ENCODE assay signal across 8 cellular contexts in the genomic region with DNA sequence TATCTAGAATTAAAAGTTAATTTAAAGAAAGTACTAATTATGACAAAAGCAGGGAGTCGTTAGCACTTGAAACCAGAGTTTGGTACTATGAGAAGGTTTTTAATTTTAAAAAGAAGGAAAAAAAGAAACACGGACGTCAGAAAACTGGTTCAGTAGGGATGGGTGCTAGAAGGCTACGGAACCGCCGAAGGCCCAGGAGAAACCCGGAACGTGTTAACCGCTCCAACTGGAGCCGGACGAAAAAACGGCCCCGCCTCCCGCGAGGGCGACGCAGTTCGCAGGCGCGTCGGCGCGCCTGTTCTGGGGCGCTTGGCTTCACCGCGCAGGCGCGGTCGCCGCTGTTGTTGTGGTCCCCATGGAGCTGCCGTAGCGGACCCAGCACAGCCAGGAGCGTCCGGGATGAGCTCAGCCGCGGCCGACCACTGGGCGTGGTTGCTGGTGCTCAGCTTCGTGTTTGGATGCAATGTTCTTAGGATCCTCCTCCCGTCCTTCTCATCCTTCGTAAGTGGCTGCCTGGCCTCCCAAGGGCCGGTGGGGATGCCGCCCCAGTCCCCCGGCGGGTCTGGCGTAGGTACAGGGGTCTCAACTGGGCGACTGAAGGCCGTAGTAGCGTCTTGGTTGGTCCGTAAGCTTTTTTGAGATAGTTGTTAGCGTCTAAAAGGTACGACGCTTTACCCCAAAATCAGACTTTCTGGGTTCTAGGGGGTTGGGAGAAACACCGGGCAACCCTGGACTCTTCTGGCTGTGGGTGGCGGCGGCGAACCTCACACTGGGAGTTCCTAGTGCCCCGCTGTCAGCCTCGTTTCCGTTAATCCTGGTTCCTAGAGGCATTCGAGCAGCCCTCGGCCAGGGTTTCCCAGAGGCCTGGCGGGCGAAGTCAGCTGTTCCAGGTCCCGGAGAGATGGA. TPM values are rescaled to one million over a fixed set of nuclear protein-coding genes. Genes with fewer than 3 reads are reported as not detected.
DNase-seq lines count a peak whose midpoint lies in the region; ATAC-seq, FAIRE-seq and TF ChIP-seq lines count a peak whose summit lies in the region.

No MANE protein-coding gene starts in this region.

- POLR2A ChIA-PET in naive thymus-derived CD4-positive, alpha-beta T cell (lab: Charles Lee) = interaction anchor here (0.6 to 1.6 kb wide), 4 partner anchors 10 to 67 kb away, joined by 3 to 19 read pairs (median 10); a partner anchor contains a TSS

- H3K4me3 ChIP-seq in DND-41 (ENCODE audit: low read depth in 1 of 2, low read length in 2 of 2) (peak overlapping the region; percentile 100), GM23248 (peak overlapping the region; percentile 98), Karpas-422 (ENCODE audit: low read length) (peak overlapping the region; percentile 83), fibroblast of lung (replicated peaks in 1 of 4; ENCODE audit: control extremely low read depth in 1 of 4, insufficient read depth in 1 of 4, low read depth in 3 of 4, low read length in 4 of 4) (peak overlapping the region; percentile 73 to 97 (median 86))
- peak overlapping the region; percentile 95 for H3K4me3 ChIP-seq in naive thymus-derived CD4-positive, alpha-beta T cell (ENCODE audit: low read length)

- DNase-seq in DND-41 (peak; percentile 93), GM23248 (peak; percentile 99), Karpas-422 (peak; percentile 96), RCC 7860 (ENCODE audit: low spot score) (peak; percentile 95), fibroblast of lung (ENCODE audit: low read depth in 2 of 2) (peak; percentile 95 to 96)
- DNase-seq in activated T-helper 1 cell treated with anti-CD3 and anti-CD28 coated beads, Interleukin-2, amount 50 U/mL, for 16 hours (ENCODE audit: low read depth in 1 of 2, low spot score in 1 of 2) = peak; percentile 79 to 81
- peak; percentile 76 to 91 (median 83) for DNase-seq in naive thymus-derived CD4-positive, alpha-beta T cell

- H3K4me2 ChIP-seq in DND-41 (ENCODE audit: insufficient read depth, low read length) (peak overlapping the region; percentile 87), GM23248 (ENCODE audit: unreplicated experiment) (peak overlapping the region; percentile 96), Karpas-422 (ENCODE audit: low read depth, low read length, poor library complexity, severe bottlenecking) (peak overlapping the region; percentile 78), fibroblast of lung (ENCODE audit: extremely low read depth, insufficient read depth, low read length) (peak overlapping the region; percentile 70)

- peak overlapping the region; percentile 33 to 95 (median 93) for H3K27ac Mint-ChIP-seq in naive thymus-derived CD4-positive, alpha-beta T cell
- H3K27ac Mint-ChIP-seq in stimulated activated memory B cell treated with anti-CD40 and anti-IgM and Interleukin-4, amounts not matched to agents 10 μg/mL and 1 μg/mL and 100 μg/mL, for 72 hours = peak overlapping the region; percentile 87

- intact Hi-C loops in naive thymus-derived CD4-positive, alpha-beta T cell (cut with micrococcal nuclease) = loop anchor here (1.0 to 10.0 kb wide), 8 partner anchors 8 to 615 kb away; a partner anchor contains a TSS

- H3F3A ChIP-seq in GM23248 (ENCODE audit: insufficient read depth) = peaks cover 9% of the 10 kb centered on the region; the same call in 1 of the 2 replicates

- peaks cover 9% of the 10 kb centered on the region; the same call in 1 of the 2 replicates for H3K36me3 ChIP-seq in DND-41 (ENCODE audit: insufficient read depth, low read length)
- H3K36me3 ChIP-seq in GM23248 (ENCODE audit: low read depth) = no peaks in the 10 kb centered on the region
- H3K36me3 ChIP-seq in Karpas-422 (ENCODE audit: insufficient read depth, low read length) = no peaks in the 10 kb centered on the region
- no peaks in the 10 kb centered on the region for H3K36me3 ChIP-seq in fibroblast of lung (ENCODE audit: control insufficient read depth, insufficient read depth, low read length)
- no peaks in the 10 kb centered on the region for H3K36me3 ChIP-seq in naive thymus-derived CD4-positive, alpha-beta T cell (ENCODE audit: control insufficient read depth in 2 of 3, insufficient read depth in 3 of 3, low read length in 3 of 3)

- CTCF ChIA-PET in naive thymus-derived CD4-positive, alpha-beta T cell (lab: Charles Lee) = no interaction called here

- peak overlapping the region; percentile 94 for H3K9ac ChIP-seq in DND-41 (ENCODE audit: low read depth, low read length)
- H3K9ac ChIP-seq in GM23248 = peak overlapping the region; percentile 98
- peak overlapping the region; percentile 81 for H3K9ac ChIP-seq in Karpas-422 (ENCODE audit: low read length)
- H3K9ac ChIP-seq in fibroblast of lung (ENCODE audit: insufficient read depth, low read length) = peak overlapping the region; percentile 82

- peaks cover 0 to 5% (median 4%) of the 10 kb centered on the region in 5 donors for H3K27me3 Mint-ChIP-seq in naive thymus-derived CD4-positive, alpha-beta T cell
- peaks cover 10% of the 10 kb centered on the region for H3K27me3 Mint-ChIP-seq in stimulated activated memory B cell treated with anti-CD40 and anti-IgM and Interleukin-4, amounts not matched to agents 10 μg/mL and 1 μg/mL and 100 μg/mL, for 72 hours

- ATAC-seq in DND-41 (ENCODE audit: insufficient read depth, low read depth) = peak; percentile 99
- peak; percentile 99 for ATAC-seq in naive thymus-derived CD4-positive, alpha-beta T cell
- peak; percentile 99 for ATAC-seq in stimulated activated memory B cell treated with anti-CD40 and anti-IgM and Interleukin-4, amounts not matched to agents 10 μg/mL and 1 μg/mL and 100 μg/mL, for 72 hours

- TF ChIP-seq CTCF in DND-41 (IDR thresholded peaks at IDR 0.05; ENCODE audit: borderline replicate concordance, extremely low read depth, low read length, poor library complexity, severe bottlenecking) (no peak), fibroblast of lung (conservative IDR thresholded peaks at IDR 0.05 in 1 of 2, IDR thresholded peaks at IDR 0.05 in 1 of 2; ENCODE audit: low read depth in 1 of 2, low read length in 2 of 2) (no peak)

- H3K4me1 ChIP-seq in DND-41 (ENCODE audit: insufficient read depth, low read length) = peaks cover 26% of the 10 kb centered on the region
- H3K4me1 ChIP-seq in GM23248 (ENCODE audit: insufficient read depth) = peaks cover 11% of the 10 kb centered on the region
- peaks cover 13% of the 10 kb centered on the region for H3K4me1 ChIP-seq in Karpas-422 (ENCODE audit: low read length)
- peaks cover 4% of the 10 kb centered on the region for H3K4me1 ChIP-seq in fibroblast of lung (ENCODE audit: control insufficient read depth, extremely low read depth, insufficient read depth, low read length)
- H3K4me1 ChIP-seq in naive thymus-derived CD4-positive, alpha-beta T cell (ENCODE audit: control insufficient read depth in 2 of 2, insufficient read depth in 2 of 2, low read length in 2 of 2) = peaks cover 7 to 10% of the 10 kb centered on the region in 2 donors

- H3K9me3 Mint-ChIP-seq in naive thymus-derived CD4-positive, alpha-beta T cell = peaks cover 0 to 1% (median 0%) of the 10 kb centered on the region in 11 donors
- H3K9me3 Mint-ChIP-seq in stimulated activated memory B cell treated with anti-CD40 and anti-IgM and Interleukin-4, amounts not matched to agents 10 μg/mL and 1 μg/mL and 100 μg/mL, for 72 hours = no peaks in the 10 kb centered on the region

- H3K36me3 Mint-ChIP-seq in naive thymus-derived CD4-positive, alpha-beta T cell = peaks cover 0 to 2% (median 0%) of the 10 kb centered on the region in 5 donors
- H3K36me3 Mint-ChIP-seq in stimulated activated memory B cell treated with anti-CD40 and anti-IgM and Interleukin-4, amounts not matched to agents 10 μg/mL and 1 μg/mL and 100 μg/mL, for 72 hours = no peaks in the 10 kb centered on the region

- H3K4me1 Mint-ChIP-seq in naive thymus-derived CD4-positive, alpha-beta T cell = peaks cover 8 to 31% (median 24%) of the 10 kb centered on the region in 7 donors
- peaks cover 17% of the 10 kb centered on the region for H3K4me1 Mint-ChIP-seq in stimulated activated memory B cell treated with anti-CD40 and anti-IgM and Interleukin-4, amounts not matched to agents 10 μg/mL and 1 μg/mL and 100 μg/mL, for 72 hours

- H3K79me2 ChIP-seq in DND-41 (ENCODE audit: insufficient read depth, low read length) = peaks cover 36% of the 10 kb centered on the region
- H3K79me2 ChIP-seq in GM23248 (ENCODE audit: insufficient read depth) = peaks cover 43% of the 10 kb centered on the region
- peaks cover 26% of the 10 kb centered on the region for H3K79me2 ChIP-seq in Karpas-422 (ENCODE audit: low read length)
- H3K79me2 ChIP-seq in fibroblast of lung (ENCODE audit: control insufficient read depth, insufficient read depth, low read length) = peaks cover 8% of the 10 kb centered on the region

- H3K27me3 ChIP-seq in DND-41 (ENCODE audit: insufficient read depth, low read length, poor library complexity) (no peaks in the 10 kb centered on the region), GM23248 (replicated peaks; ENCODE audit: insufficient read depth) (no peaks in the 10 kb centered on the region), Karpas-422 (ENCODE audit: low read length) (no peaks in the 10 kb centered on the region), fibroblast of lung (ENCODE audit: control insufficient read depth, insufficient read depth, low read length) (peaks cover 2% of the 10 kb centered on the region)
- no peaks in the 10 kb centered on the region for H3K27me3 ChIP-seq in naive thymus-derived CD4-positive, alpha-beta T cell (ENCODE audit: control insufficient read depth in 2 of 2, insufficient read depth in 2 of 2, low read length in 2 of 2)

- H2AFZ ChIP-seq in DND-41 (ENCODE audit: low read depth, low read length) = peak overlapping the region; percentile 100
- peak overlapping the region; percentile 93 for H2AFZ ChIP-seq in GM23248
- H2AFZ ChIP-seq in Karpas-422 (ENCODE audit: low read length) = peak overlapping the region; percentile 72
- H2AFZ ChIP-seq in fibroblast of lung (ENCODE audit: low read length) = peak overlapping the region; percentile 68

- H3K4me3 Mint-ChIP-seq in naive thymus-derived CD4-positive, alpha-beta T cell = peak overlapping the region; percentile 88 to 95 (median 92)
- peak overlapping the region; percentile 88 for H3K4me3 Mint-ChIP-seq in stimulated activated memory B cell treated with anti-CD40 and anti-IgM and Interleukin-4, amounts not matched to agents 10 μg/mL and 1 μg/mL and 100 μg/mL, for 72 hours

- H3K27ac ChIP-seq in DND-41 (ENCODE audit: low read length) (peak overlapping the region; percentile 83), GM23248 (peak overlapping the region; percentile 98), Karpas-422 (ENCODE audit: low read length) (0 out of 2 replicates have a peak overlapping the region, but pooled peaks have one; percentile 27), fibroblast of lung (ENCODE audit: insufficient read depth, low read length) (peak overlapping the region; percentile 95)
- H3K27ac ChIP-seq in naive thymus-derived CD4-positive, alpha-beta T cell (ENCODE audit: low read depth, low read length) = peak overlapping the region; percentile 84

- H3K9me3 ChIP-seq in DND-41 (ENCODE audit: insufficient read depth, low read length, severe bottlenecking) (no peaks in the 10 kb centered on the region), GM23248 (ENCODE audit: low read depth) (no peaks in the 10 kb centered on the region), Karpas-422 (ENCODE audit: low read length) (no peaks in the 10 kb centered on the region), fibroblast of lung (ENCODE audit: control insufficient read depth, insufficient read depth, low read depth, low read length) (no peaks in the 10 kb centered on the region)
- H3K9me3 ChIP-seq in naive thymus-derived CD4-positive, alpha-beta T cell (ENCODE audit: control insufficient read depth in 2 of 3, low read length in 3 of 3) = no peaks in the 10 kb centered on the region

- no peaks in the 10 kb centered on the region for H3K9me2 ChIP-seq in GM23248 (ENCODE audit: insufficient read depth)
- no peaks in the 10 kb centered on the region for H3K9me2 ChIP-seq in Karpas-422 (replicated peaks; ENCODE audit: insufficient read depth, low read length)

- H4K20me1 ChIP-seq in DND-41 (ENCODE audit: insufficient read depth, low read length) = no peaks in the 10 kb centered on the region; the same call in 1 of the 2 replicates
- no peaks in the 10 kb centered on the region for H4K20me1 ChIP-seq in GM23248 (ENCODE audit: insufficient read depth)
- H4K20me1 ChIP-seq in Karpas-422 (ENCODE audit: insufficient read depth, low read depth, low read length) = peaks cover 3% of the 10 kb centered on the region; the same call in 1 of the 2 replicates
- H4K20me1 ChIP-seq in fibroblast of lung (ENCODE audit: control insufficient read depth, extremely low read depth, insufficient read depth, low read length) = no peaks in the 10 kb centered on the region

- FAIRE-seq in RCC 7860 (lab: Jason Lieb, UNC) = peak; percentile 11

- 1 to 2% methylated on average over 64 to 65 of the region's 65 CpGs for WGBS in GM23248 (ENCODE audit: low coverage in 1 of 2, low lambda C conversion rate in 2 of 2, missing lambda C conversion rate in 2 of 2), 2 experiments

- in situ Hi-C loops in GM23248 (cut with MboI) = no loop called here

RNA-seq across cellular contexts. Expression of a gene that starts 31.4 kb away (rescaled TPM):
- total RNA-seq in GM23248 (2014; rRNA removed; shearing (Covaris generic)) = 191 and 192 TPM in 2 replicates
- 340 and 349 TPM in 2 replicates for polyA plus RNA-seq in GM23248 (2016; fragmentation: Nextera tagmentation; extraction: Ambion mirVana)
- total RNA-seq in Karpas-422 (2014; rRNA removed; shearing (Covaris generic); ENCODE audit: low replicate concordance) = 430 and 561 TPM in 2 replicates
- 171 and 179 TPM in 2 replicates for total RNA-seq in fibroblast of lung
- polyA plus RNA-seq in fibroblast of lung = 160 and 189 TPM in 2 replicates
- 229 and 291 TPM in 2 replicates for polyA plus RNA-seq in fibroblast of lung (2012)
- polyA minus RNA-seq in fibroblast of lung (ENCODE audit: low replicate concordance) = 3.1 and 8.2 TPM in 2 replicates
- total RNA-seq in naive thymus-derived CD4-positive, alpha-beta T cell = 100 to 1,000 TPM; 198 to 310 (median 262) TPM
- 100 to 1,000 TPM; 198 to 286 TPM for polyA plus RNA-seq in naive thymus-derived CD4-positive, alpha-beta T cell

Comparison
In these comparisons a context has a peak if more than half of its experiments do, and no peak if none do; other contexts are left out.
1. Peak in every context shown above with its lines: DNase-seq, ATAC-seq, H3K4me3 ChIP-seq and H3K27ac ChIP-seq.
2. H3K27ac ChIP-seq: peak in every context shown above with its lines; median percentile 98 in GM23248; 95 in fibroblast of lung; 84 in naive thymus-derived CD4-positive, alpha-beta T cell; 83 in DND-41; 27 in Karpas-422.